Comparison of ENCODE assay signal across 22 cellular contexts in the genomic region with DNA sequence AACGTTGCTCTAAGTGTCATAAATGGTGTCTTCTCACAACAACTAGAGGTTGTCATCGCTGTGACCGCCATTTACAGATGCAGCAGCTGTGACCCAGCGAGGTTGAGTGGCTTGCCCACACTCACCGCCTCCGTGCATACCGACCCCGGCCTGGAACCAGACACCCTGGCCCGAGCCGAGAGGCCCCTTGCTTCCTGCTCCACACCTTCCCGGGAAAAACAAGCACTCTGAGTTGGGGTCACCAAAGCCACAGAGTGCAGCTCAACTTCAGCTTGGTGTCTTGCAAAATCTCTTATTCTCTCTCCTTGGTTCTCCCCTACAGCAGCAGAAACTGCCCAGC.
"Had no signal": no experiment of that assay in that cellular context is flagged by ENCODE, and none has a peak within 500 bp of the region (broad histone marks: within the 10 kb centered on the region; RNA-seq: fewer than 3 reads in every experiment).

No MANE protein-coding gene starts in this region.

- H3K4me2 ChIP-seq: smooth muscle cell had no signal

- H3K36me3 ChIP-seq: gastrocnemius medialis, left lung, neutrophil, prostate gland, right atrium auricular region, tibial artery had no signal

- H3K4me3 ChIP-seq: gastrocnemius medialis, left lung, prostate gland, right atrium auricular region, smooth muscle cell, tibial artery had no signal

- DNase-seq: cortex of kidney; effector memory CD8-positive, alpha-beta T cell; foreskin fibroblast; gastrocnemius medialis; left lung; mesenchymal stem cell; midbrain; naive thymus-derived CD4-positive, alpha-beta T cell; stimulated activated CD4-positive, alpha-beta T cell treated with anti-CD3 and anti-CD28 coated beads, Interleukin-12 subunit alpha, Interleukin-12 subunit beta, amount 100 ng/mL, for 4 hours; stimulated activated CD4-positive, alpha-beta T cell treated with anti-CD3 and anti-CD28 coated beads, Interleukin-1b, Interleukin-23, amount 100 ng/mL, for 48 hours; stimulated activated CD4-positive, alpha-beta T cell treated with anti-CD3 and anti-CD28 coated beads, Interleukin-4, amount 100 ng/mL, for 1 hour; stimulated activated CD8-positive, alpha-beta memory T cell treated with anti-CD3 and anti-CD28 coated beads, Interleukin-4, amount 100 ng/mL, for 48 hours; stimulated activated naive CD4-positive, alpha-beta T cell; stimulated activated naive CD8-positive, alpha-beta T cell treated with anti-CD3 and anti-CD28 coated beads, Interleukin-15, amount 100 ng/mL, for 72 hours had no signal

- ATAC-seq: effector memory CD8-positive, alpha-beta T cell; esophagus mucosa; gastrocnemius medialis; left lung; naive thymus-derived CD4-positive, alpha-beta T cell; sciatic nerve; stimulated activated naive CD8-positive, alpha-beta T cell treated with anti-CD3 and anti-CD28 coated beads, Interleukin-15, amount 100 ng/mL, for 72 hours had no signal

- H3K9me3 ChIP-seq: gastrocnemius medialis, left lung, neutrophil, prostate gland, right atrium auricular region, tibial artery had no signal

- H3K27ac ChIP-seq: epithelial cell of prostate, gastrocnemius medialis, left lung, neutrophil, prostate gland, right atrium auricular region, tibial artery had no signal

- H3K27me3 ChIP-seq: gastrocnemius medialis, neutrophil, right atrium auricular region had no signal

- H3K4me1 ChIP-seq: gastrocnemius medialis, left lung, prostate gland, right atrium auricular region, tibial artery had no signal
